Comparison of ENCODE assay signal across 8 cellular contexts in genomic region chr17:59329558-59330313, GRCh38. TPM values are rescaled to one million over a fixed set of nuclear protein-coding genes. Genes with fewer than 3 reads are reported as not detected.
A peak's percentile ranks its signal among the peaks of the same experiment; 100 is the strongest.
DNase-seq lines count a peak whose midpoint lies in the region; ATAC-seq, FAIRE-seq and TF ChIP-seq lines count a peak whose summit lies in the region.

No MANE protein-coding gene starts in this region.

- no peaks in the 10 kb centered on the region for H3K9me3 Mint-ChIP-seq in naive B cell

- peaks cover 25 to 54% (median 43%) of the 10 kb centered on the region in 4 donors for H3K4me1 ChIP-seq in transverse colon

- no peaks in the 10 kb centered on the region for H3K36me3 Mint-ChIP-seq in naive B cell

- H3K4me3 ChIP-seq in fibroblast of mammary gland (ENCODE audit: control insufficient read depth, low read depth, low read length): no peak overlapping the region
- H3K4me3 ChIP-seq in transverse colon: peak overlapping the region in 1 of 4 donors; percentile 89

- intact Hi-C loops in transverse colon (cut with DNase I; ENCODE audit: low total_unique reads): loop anchor here (5.0 kb wide), 2 partner anchors 43 to 108 kb away; no protein-coding TSS in a partner anchor

- DNase-seq in GM04504 (ENCODE audit: low read depth): peak; percentile 48
- DNase-seq in HTR-8/SVneo (ENCODE audit: insufficient read length, low spot score): peak; percentile 84
- DNase-seq in OCI-M1 (lab: John Stamatoyannopoulos, UW): peak; percentile 88
- DNase-seq in activated effector memory CD4-positive, alpha-beta T cell treated with Interleukin-2 at 50 U/mL for 16 hours: peak; percentile 36
- DNase-seq in fibroblast of mammary gland (ENCODE audit: low read depth): peak; percentile 81
- peak; percentile 58 for DNase-seq in naive B cell
- peak; percentile 66 for DNase-seq in transverse colon

- in situ Hi-C loops in transverse colon (cut with MboI; ENCODE audit: low pct_ligation_motif_present in 1 of 4, low pct_unique_long_range_greater_than_20kb in 1 of 4, low sequenced_read_pairs in 3 of 4): loop anchor here in 3 of 4 donors (5.0 to 10.0 kb wide), 3 partner anchors 108 to 118 kb away; no protein-coding TSS in a partner anchor

- H3K4me3 Mint-ChIP-seq in naive B cell: peak overlapping the region in 7 of 8 donors; percentile 30 to 91 (median 80)

- no peak for TF ChIP-seq EP300 in transverse colon (IDR thresholded peaks at IDR 0.05; ENCODE audit: low read depth)

- H3K27ac ChIP-seq in transverse colon: peak overlapping the region; percentile 92 to 98 (median 96)

- ATAC-seq in naive B cell (ENCODE audit: low read depth in 2 of 2) (peak; percentile 44 to 46), GM19397 (IDR thresholded peaks at IDR 0.05; ENCODE audit: unreplicated experiment) (no peak)

- H3K27ac Mint-ChIP-seq in naive B cell: peak overlapping the region in 5 of 6 donors; percentile 21 to 96 (median 41)

- no peak for TF ChIP-seq POLR2A in transverse colon (IDR thresholded peaks at IDR 0.05)

- H3K27me3 Mint-ChIP-seq in naive B cell: no peaks in the 10 kb centered on the region

- no peaks in the 10 kb centered on the region for H3K27me3 ChIP-seq in transverse colon

- H3K4me1 Mint-ChIP-seq in naive B cell: peaks cover 50 to 57% (median 50%) of the 10 kb centered on the region in 3 donors

- no peaks in the 10 kb centered on the region for H3K9me3 ChIP-seq in transverse colon

- H3K36me3 ChIP-seq in transverse colon: no peaks in the 10 kb centered on the region

- WGBS in transverse colon (ENCODE audit: low coverage in 1 of 2), 2 donors: 0 to 7% methylated on average over 1 to 8 of the region's 8 CpGs

- no peak for FAIRE-seq in HTR-8/SVneo (lab: Jason Lieb, UNC)

- TF ChIP-seq CTCF in fibroblast of mammary gland (conservative IDR thresholded peaks at IDR 0.05; ENCODE audit: control insufficient read depth, insufficient read depth, low read depth, low read length): peak; percentile 96
- peak; percentile 72 to 86 (median 76) for TF ChIP-seq CTCF in transverse colon (IDR thresholded peaks at IDR 0.05)

RNA-seq across cellular contexts. Expression of gene YPEL2, which starts 1.7 kb away (rescaled TPM):
- 10 to 100 TPM; 18.8 to 42.5 (median 32.3) TPM for polyA plus RNA-seq in naive B cell (ENCODE audit: low read depth in 6 of 6)
- total RNA-seq in transverse colon: 10 to 100 TPM; 24.7 to 45.0 (median 32.8) TPM

Comparison
In these comparisons a context has a peak if more than half of its experiments do, and no peak if none do; other contexts are left out.
1. DNase-seq: peak in every context shown above with its lines; median percentile 88 in OCI-M1; 84 in HTR-8/SVneo; 81 in fibroblast of mammary gland; 66 in transverse colon; 58 in naive B cell; 48 in GM04504; 36 in activated effector memory CD4-positive, alpha-beta T cell treated with Interleukin-2 at 50 U/mL for 16 hours.